Comparison of ENCODE assay signal across 15 cellular contexts in the genomic region with DNA sequence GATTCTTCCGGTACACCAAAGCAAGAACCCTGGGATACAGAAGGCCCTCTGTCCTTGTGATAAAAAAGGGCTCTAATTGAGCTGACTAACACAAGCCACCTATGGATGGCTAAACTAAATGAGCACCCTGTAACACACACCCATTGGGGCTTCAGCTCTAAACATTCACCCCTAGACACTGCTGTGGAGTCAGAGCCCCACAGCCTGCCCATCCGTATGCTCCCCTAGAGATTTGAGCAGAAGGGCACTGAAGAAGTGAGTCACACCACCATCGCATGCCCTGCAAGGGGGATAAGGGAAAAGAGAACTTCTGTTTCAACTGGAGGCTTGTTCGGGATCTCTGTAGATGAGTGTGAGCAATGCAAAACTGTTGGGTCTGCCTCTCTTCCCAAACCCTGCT.
DNase-seq lines count a peak whose midpoint lies in the region; ATAC-seq and TF ChIP-seq lines count a peak whose summit lies in the region.
"Had no signal": no experiment of that assay in that cellular context is flagged by ENCODE, and none has a peak within 500 bp of the region (broad histone marks: within the 10 kb centered on the region; RNA-seq: fewer than 3 reads in every experiment).

No MANE protein-coding gene starts in this region.

- intact Hi-C loops in esophagus muscularis mucosa (cut with DNase I) = no loop called here

- TF ChIP-seq CTCF in esophagus muscularis mucosa (IDR thresholded peaks at IDR 0.05) = no peak

- no peaks in the 10 kb centered on the region for H3K9me3 ChIP-seq in esophagus muscularis mucosa
- H3K9me3 ChIP-seq: BE2C, BLaER1, Caco-2 had no signal

- H3K4me1 ChIP-seq in esophagus muscularis mucosa = no peaks in the 10 kb centered on the region
- H3K4me1 ChIP-seq: BE2C, BLaER1, Caco-2 had no signal

- no peaks in the 10 kb centered on the region for H3K36me3 ChIP-seq in esophagus muscularis mucosa
- H3K36me3 ChIP-seq: BE2C, BLaER1 had no signal

- H3K4me3 ChIP-seq in esophagus muscularis mucosa = no peak overlapping the region
- H3K4me3 ChIP-seq: BLaER1 had no signal

- TF ChIP-seq EP300 in esophagus muscularis mucosa (IDR thresholded peaks at IDR 0.05) = no peak

- ATAC-seq in GM21390 (IDR thresholded peaks at IDR 0.05; ENCODE audit: unreplicated experiment) = no peak

- in situ Hi-C loops in SK-MEL-5 (cut with HindIII; ENCODE audit: low pct_unique_long_range_greater_than_20kb, low sequenced_read_pairs) = no loop called here

- 87% methylated on average over 3 of the region's 4 CpGs for WGBS in esophagus muscularis mucosa

- peak; percentile 0 for DNase-seq in COLO829 (ENCODE audit: low spot score)
- DNase-seq in SK-MEL-5 (ENCODE audit: low read depth, low spot score) = peak; percentile 77
- peak; percentile 91 for DNase-seq in esophagus muscularis mucosa (ENCODE audit: extremely low spot score)
- DNase-seq in foreskin melanocyte = no peak
- DNase-seq: 8988T; ACHN; BE2C; Caco-2; Calu3; CD4-positive, CD25-positive, alpha-beta regulatory T cell; CD8-positive, alpha-beta memory T cell; DMS79 treated with DMSO at 0.1 percent for 48 hours; GF-D8 had no signal

- H3K27me3 ChIP-seq in esophagus muscularis mucosa = no peaks in the 10 kb centered on the region
- H3K27me3 ChIP-seq: BE2C, BLaER1 had no signal

- no peak for TF ChIP-seq POLR2A in esophagus muscularis mucosa (IDR thresholded peaks at IDR 0.05; ENCODE audit: low read depth)

- H3K27ac ChIP-seq in esophagus muscularis mucosa (replicated peaks in 1 of 4) = no peak overlapping the region
- H3K27ac ChIP-seq: BLaER1 had no signal
